Comparison of ENCODE assay signal across 9 cellular contexts in the genomic region with DNA sequence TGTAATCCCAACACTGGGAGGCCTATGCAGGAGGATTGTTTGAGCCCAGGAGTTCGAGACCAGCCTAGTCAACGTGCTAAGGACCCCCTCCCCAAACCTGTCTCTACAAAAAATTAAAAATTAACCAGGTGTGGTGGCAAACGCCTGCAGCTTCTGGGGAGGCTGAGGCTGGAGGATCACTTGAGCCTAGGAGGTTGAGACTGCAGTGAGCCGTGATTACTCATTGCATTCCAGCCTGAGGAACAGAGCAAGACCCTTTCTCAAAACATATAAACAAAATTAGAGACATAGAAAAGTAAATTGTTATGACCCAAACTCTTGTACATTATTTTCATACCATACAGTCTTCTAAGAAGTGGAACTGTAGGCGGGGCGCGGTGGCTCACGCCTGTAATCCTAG. TPM values are rescaled to one million over a fixed set of nuclear protein-coding genes. Genes with fewer than 3 reads are reported as not detected.
DNase-seq lines count a peak whose midpoint lies in the region; ATAC-seq, FAIRE-seq and TF ChIP-seq lines count a peak whose summit lies in the region.
"Had no signal": no experiment of that assay in that cellular context is flagged by ENCODE, and none has a peak within 500 bp of the region (broad histone marks: within the 10 kb centered on the region; RNA-seq: fewer than 3 reads in every experiment).

No MANE protein-coding gene starts in this region.

- H3K27me3 ChIP-seq in HepG2 (ENCODE audit: control insufficient read depth in 1 of 2, insufficient read depth in 2 of 2, low read length in 2 of 2) (no peaks in the 10 kb centered on the region; a peak in 1 of 5 replicates), thymus (ENCODE audit: control insufficient read depth, insufficient read depth) (no peaks in the 10 kb centered on the region)

- no peak for ATAC-seq in activated naive CD8-positive, alpha-beta T cell treated with anti-CD3 and anti-CD28 coated beads, Interleukin-2, amount 10 ng/mL, durations not matched to agents 7 days and 5 days (ENCODE audit: low read depth)
- ATAC-seq in HepG2 (no peak), HG02885 (IDR thresholded peaks at IDR 0.05; ENCODE audit: poor library complexity, unreplicated experiment) (no peak)

- intact Hi-C loops in activated CD4-positive, alpha-beta T cell treated with anti-CD3 and anti-CD28 coated beads, Interleukin-2, amount 10 ng/mL, durations not matched to agents 24 days and 14 days (cut with micrococcal nuclease): no loop called here
- intact Hi-C loops in HepG2 (cut with micrococcal nuclease; ENCODE audit: unreplicated experiment): no loop called here

- no peak for TF ChIP-seq CTCF in HepG2 (CRISPR knock-in tag; IDR thresholded peaks at IDR 0.05)

- 53% methylated on average over 8 of the region's 8 CpGs for WGBS in HepG2 (ENCODE audit: low lambda C conversion rate)
- WGBS in thymus: 87% methylated on average over 8 of the region's 8 CpGs

- peak overlapping the region; percentile 87 for H3K27ac ChIP-seq in HepG2 (ENCODE audit: extremely low read length, insufficient read depth, low read length)
- no peak overlapping the region for H3K27ac ChIP-seq in thymus (ENCODE audit: low read depth)

- H3K36me3 ChIP-seq in HepG2 (replicated peaks in 1 of 2; ENCODE audit: control insufficient read depth in 1 of 2, insufficient read depth in 2 of 2, low read length in 2 of 2): peaks cover 0 to 7% of the 10 kb centered on the region in 2 experiments; a peak in 3 of 5 replicates
- H3K36me3 ChIP-seq in thymus (ENCODE audit: control insufficient read depth, insufficient read depth): peaks cover 3% of the 10 kb centered on the region

- H3K4me2 ChIP-seq in HepG2 (ENCODE audit: low read depth, low read length): peak overlapping the region; percentile 96

- H3K4me3 Mint-ChIP-seq in activated CD4-positive, alpha-beta T cell treated with anti-CD3 and anti-CD28 coated beads, Interleukin-2, amount 10 ng/mL, durations not matched to agents 24 days and 14 days: peak overlapping the region; percentile 95
- peak overlapping the region; percentile 96 for H3K4me3 Mint-ChIP-seq in activated naive CD8-positive, alpha-beta T cell treated with anti-CD3 and anti-CD28 coated beads, Interleukin-2, amount 10 ng/mL, durations not matched to agents 7 days and 5 days

- TF ChIP-seq POLR2A in HepG2 (IDR thresholded peaks at IDR 0.05; ENCODE audit: insufficient read depth in 1 of 2, low read depth in 2 of 2, low read length in 2 of 2): no peak

- no peak overlapping the region for H2AFZ ChIP-seq in HepG2 (ENCODE audit: low read length)

- POLR2A ChIA-PET in activated naive CD8-positive, alpha-beta T cell treated with anti-CD3 and anti-CD28 coated beads, Interleukin-2, amount 10 ng/mL, durations not matched to agents 7 days and 5 days (lab: Charles Lee): interaction anchor here (0.7 to 2.1 kb wide), 3 partner anchors 13 to 1300 kb away, joined by 3 to 22 read pairs (median 3); a partner anchor contains a TSS
- POLR2A ChIA-PET in HepG2 (lab: Yijun Ruan, JAX): no interaction called here

- FAIRE-seq in HepG2 (lab: Jason Lieb, UNC): no peak

- H3K4me3 ChIP-seq in HepG2 (replicated peaks in 1 of 3; ENCODE audit: insufficient read depth in 1 of 3, low read depth in 2 of 3, low read length in 3 of 3): peak overlapping the region; percentile 90 to 97 (median 93)
- H3K4me3 ChIP-seq in thymus (ENCODE audit: low read length): peak overlapping the region; percentile 65

- peak overlapping the region; percentile 86 for H3K9ac ChIP-seq in HepG2 (ENCODE audit: insufficient read depth, low read depth, low read length)

- H3K4me1 ChIP-seq in HepG2 (ENCODE audit: insufficient read depth, low read length): peaks cover 30% of the 10 kb centered on the region
- H3K4me1 ChIP-seq in thymus (ENCODE audit: control insufficient read depth, insufficient read depth, low read length): peaks cover 20% of the 10 kb centered on the region

- TF ChIP-seq EP300 in HepG2 (IDR thresholded peaks at IDR 0.05; ENCODE audit: low read depth in 2 of 2, low read length in 2 of 2) (no peak), HepG2 (CRISPR knock-in tag; IDR thresholded peaks at IDR 0.05; ENCODE audit: borderline replicate concordance) (no peak)

- H3K79me2 ChIP-seq in HepG2 (ENCODE audit: insufficient read depth, low read length): peaks cover 42% of the 10 kb centered on the region

- no peaks in the 10 kb centered on the region for H3K9me3 Mint-ChIP-seq in activated CD4-positive, alpha-beta T cell treated with anti-CD3 and anti-CD28 coated beads, Interleukin-2, amount 10 ng/mL, durations not matched to agents 24 days and 14 days
- no peaks in the 10 kb centered on the region for H3K9me3 Mint-ChIP-seq in activated naive CD8-positive, alpha-beta T cell treated with anti-CD3 and anti-CD28 coated beads, Interleukin-2, amount 10 ng/mL, durations not matched to agents 7 days and 5 days

- in situ Hi-C loops in HepG2 (cut with HindIII; ENCODE audit: extremely low pct_ligation_motif_present, low pct_unique_long_range_greater_than_20kb): no loop called here

- CTCF ChIA-PET in HepG2 (lab: Yijun Ruan, JAX; ENCODE audit: low intra/inter-chr PET ratio, low total read pairs): no interaction called here

- no peaks in the 10 kb centered on the region for H4K20me1 ChIP-seq in HepG2 (ENCODE audit: insufficient read depth, low read length)

- H3K27me3 Mint-ChIP-seq in activated CD4-positive, alpha-beta T cell treated with anti-CD3 and anti-CD28 coated beads, Interleukin-2, amount 10 ng/mL, durations not matched to agents 24 days and 14 days: no peaks in the 10 kb centered on the region
- no peaks in the 10 kb centered on the region for H3K27me3 Mint-ChIP-seq in activated naive CD8-positive, alpha-beta T cell treated with anti-CD3 and anti-CD28 coated beads, Interleukin-2, amount 10 ng/mL, durations not matched to agents 7 days and 5 days

- peaks cover 10% of the 10 kb centered on the region for H3K36me3 Mint-ChIP-seq in activated CD4-positive, alpha-beta T cell treated with anti-CD3 and anti-CD28 coated beads, Interleukin-2, amount 10 ng/mL, durations not matched to agents 24 days and 14 days (ENCODE audit: low read depth)
- peaks cover 10% of the 10 kb centered on the region for H3K36me3 Mint-ChIP-seq in activated naive CD8-positive, alpha-beta T cell treated with anti-CD3 and anti-CD28 coated beads, Interleukin-2, amount 10 ng/mL, durations not matched to agents 7 days and 5 days

- no peaks in the 10 kb centered on the region for H3K9me3 ChIP-seq in HepG2 (ENCODE audit: low read length)
- no peaks in the 10 kb centered on the region for H3K9me3 ChIP-seq in thymus (ENCODE audit: control insufficient read depth)

- H3K27ac Mint-ChIP-seq in activated CD4-positive, alpha-beta T cell treated with anti-CD3 and anti-CD28 coated beads, Interleukin-2, amount 10 ng/mL, durations not matched to agents 24 days and 14 days: peak overlapping the region; percentile 93
- peak overlapping the region; percentile 90 for H3K27ac Mint-ChIP-seq in activated naive CD8-positive, alpha-beta T cell treated with anti-CD3 and anti-CD28 coated beads, Interleukin-2, amount 10 ng/mL, durations not matched to agents 7 days and 5 days

- peaks cover 27% of the 10 kb centered on the region for H3K4me1 Mint-ChIP-seq in activated CD4-positive, alpha-beta T cell treated with anti-CD3 and anti-CD28 coated beads, Interleukin-2, amount 10 ng/mL, durations not matched to agents 24 days and 14 days
- peaks cover 17% of the 10 kb centered on the region for H3K4me1 Mint-ChIP-seq in activated naive CD8-positive, alpha-beta T cell treated with anti-CD3 and anti-CD28 coated beads, Interleukin-2, amount 10 ng/mL, durations not matched to agents 7 days and 5 days

- DNase-seq in activated CD4-positive, alpha-beta T cell treated with anti-CD3 and anti-CD28 coated beads, Interleukin-2, amount 10 ng/mL, durations not matched to agents 24 days and 14 days: no peak
- DNase-seq in activated CD4-positive, alpha-beta T cell treated with anti-CD3 and anti-CD28 coated beads for 1 hour: no peak
- DNase-seq in activated naive CD8-positive, alpha-beta T cell treated with anti-CD3 and anti-CD28 coated beads, Interleukin-2, amount 10 ng/mL, durations not matched to agents 7 days and 5 days: no peak
- DNase-seq in HepG2 (ENCODE audit: low spot score): no peak
- no peak for DNase-seq in stimulated activated CD4-positive, alpha-beta T cell treated with anti-CD3 and anti-CD28 coated beads, Interleukin-4, amount 100 ng/mL, for 4 hours
- DNase-seq in DMS53 (lab: John Stamatoyannopoulos, UW): no peak
- DNase-seq: AML-193 had no signal

- no peak for TF ChIP-seq RAD21 in HepG2 (CRISPR knock-in tag; IDR thresholded peaks at IDR 0.05)

- BruUV-seq in HepG2 (replicated peaks; lab: Mats Ljungman, UMichigan): no TSS peak

RNA-seq across cellular contexts. Expression of a gene that starts 1.1 kb away (rescaled TPM):
- 19.2 and 23.6 TPM in 2 replicates for total RNA-seq in activated CD4-positive, alpha-beta T cell treated with anti-CD3 and anti-CD28 coated beads, Interleukin-2, amount 10 ng/mL, durations not matched to agents 24 days and 14 days
- total RNA-seq in activated naive CD8-positive, alpha-beta T cell treated with anti-CD3 and anti-CD28 coated beads, Interleukin-2, amount 10 ng/mL, durations not matched to agents 7 days and 5 days: 10 to 100 TPM; 23.2 to 25.1 TPM
- total RNA-seq in HepG2 (2016; rRNA removed; fragmentation: Illumina TruSeq; extraction: Trizol): 18.7 and 22.5 TPM in 2 replicates
- 3.7 and 4.3 TPM in 2 replicates for total RNA-seq in HepG2 (2016; cell fraction: cytosol; rRNA removed; fragmentation: Illumina TruSeq; extraction: Trizol; ENCODE audit: low read depth)
- total RNA-seq in HepG2 (2016; cell fraction: insoluble cytoplasmic fraction; rRNA removed; fragmentation: Illumina TruSeq; extraction: Trizol): 13.9 and 21.4 TPM in 2 replicates
- total RNA-seq in HepG2 (2016; cell fraction: membrane; rRNA removed; fragmentation: Illumina TruSeq; extraction: Trizol): 7.6 and 8.3 TPM in 2 replicates
- total RNA-seq in HepG2 (2016; cell fraction: nucleus; rRNA removed; fragmentation: Illumina TruSeq; extraction: Trizol): 27.8 and 32.6 TPM in 2 replicates
- 24.2 and 24.4 TPM in 2 replicates for polyA plus RNA-seq in HepG2 (2011; rRNA removed)
- polyA plus RNA-seq in HepG2 (2011; cell fraction: cytosol; rRNA removed): 13.5 and 19.9 TPM in 2 replicates
- 19.8 and 22.3 TPM in 2 replicates for polyA plus RNA-seq in HepG2 (2011; cell fraction: nucleus; rRNA removed)
- polyA plus RNA-seq in HepG2 (2012): 25.9 and 26.8 TPM in 2 replicates
- 2.1 TPM in 2 replicates for polyA plus RNA-seq in HepG2 (2016; cell fraction: cytosol; fragmentation: Illumina TruSeq; extraction: Trizol; ENCODE audit: low read depth)
- polyA plus RNA-seq in HepG2 (2016; cell fraction: insoluble cytoplasmic fraction; fragmentation: Illumina TruSeq; extraction: Trizol; ENCODE audit: low read depth): 11.1 and 11.5 TPM in 2 replicates
- 3.9 and 4.5 TPM in 2 replicates for polyA plus RNA-seq in HepG2 (2016; cell fraction: membrane; fragmentation: Illumina TruSeq; extraction: Trizol; ENCODE audit: low read depth)
- 35.6 and 37.5 TPM in 2 replicates for polyA plus RNA-seq in HepG2 (2016; cell fraction: nucleus; fragmentation: Illumina TruSeq; extraction: Trizol; ENCODE audit: insufficient read depth, low read depth)
- 51.2 and 118 TPM in 2 replicates for polyA minus RNA-seq in HepG2 (2011; rRNA and poly(A)+ RNA removed; ENCODE audit: low replicate concordance)
- 19.5 and 24.0 TPM in 2 replicates for polyA minus RNA-seq in HepG2 (2011; cell fraction: cytosol; rRNA and poly(A)+ RNA removed)
- 24.8 and 26.1 TPM in 2 replicates for polyA minus RNA-seq in HepG2 (2011; cell fraction: nucleus; rRNA and poly(A)+ RNA removed)
- polyA plus RNA-seq in thymus: 10.7 TPM

RNA-seq across cellular contexts. Expression of a gene that starts 11.8 kb away (rescaled TPM):
- total RNA-seq in activated CD4-positive, alpha-beta T cell treated with anti-CD3 and anti-CD28 coated beads, Interleukin-2, amount 10 ng/mL, durations not matched to agents 24 days and 14 days: 245 TPM in 2 replicates
- 100 to 1,000 TPM; 191 to 194 TPM for total RNA-seq in activated naive CD8-positive, alpha-beta T cell treated with anti-CD3 and anti-CD28 coated beads, Interleukin-2, amount 10 ng/mL, durations not matched to agents 7 days and 5 days
- total RNA-seq in HepG2 (2016; rRNA removed; fragmentation: Illumina TruSeq; extraction: Trizol): 19.5 and 22.9 TPM in 2 replicates
- total RNA-seq in HepG2 (2016; cell fraction: cytosol; rRNA removed; fragmentation: Illumina TruSeq; extraction: Trizol; ENCODE audit: low read depth): 3.8 and 5.7 TPM in 2 replicates
- total RNA-seq in HepG2 (2016; cell fraction: insoluble cytoplasmic fraction; rRNA removed; fragmentation: Illumina TruSeq; extraction: Trizol): 17.1 and 17.3 TPM in 2 replicates
- total RNA-seq in HepG2 (2016; cell fraction: membrane; rRNA removed; fragmentation: Illumina TruSeq; extraction: Trizol): 10.5 and 11.1 TPM in 2 replicates
- total RNA-seq in HepG2 (2016; cell fraction: nucleus; rRNA removed; fragmentation: Illumina TruSeq; extraction: Trizol): 13.3 and 16.8 TPM in 2 replicates
- polyA plus RNA-seq in HepG2 (2011; rRNA removed) (5.2 and 5.4 TPM in 2 replicates), thymus (79.6 TPM)
- polyA plus RNA-seq in HepG2 (2011; cell fraction: cytosol; rRNA removed): 2.8 and 3.6 TPM in 2 replicates
- polyA plus RNA-seq in HepG2 (2011; cell fraction: nucleus; rRNA removed): 4.9 and 7.3 TPM in 2 replicates
- polyA plus RNA-seq in HepG2 (2012): 8.6 and 13.9 TPM in 2 replicates
- polyA plus RNA-seq in HepG2 (2016; cell fraction: cytosol; fragmentation: Illumina TruSeq; extraction: Trizol; ENCODE audit: low read depth): 1.9 and 2.3 TPM in 2 replicates
- polyA plus RNA-seq in HepG2 (2016; cell fraction: insoluble cytoplasmic fraction; fragmentation: Illumina TruSeq; extraction: Trizol; ENCODE audit: low read depth): 13.0 and 16.7 TPM in 2 replicates
- polyA plus RNA-seq in HepG2 (2016; cell fraction: membrane; fragmentation: Illumina TruSeq; extraction: Trizol; ENCODE audit: low read depth): 4.3 and 5.1 TPM in 2 replicates
- 18.7 and 22.4 TPM in 2 replicates for polyA plus RNA-seq in HepG2 (2016; cell fraction: nucleus; fragmentation: Illumina TruSeq; extraction: Trizol; ENCODE audit: insufficient read depth, low read depth)
- polyA minus RNA-seq in HepG2 (2011; rRNA and poly(A)+ RNA removed; ENCODE audit: low replicate concordance): 4.4 and 10.2 TPM in 2 replicates
- polyA minus RNA-seq in HepG2 (2011; cell fraction: cytosol; rRNA and poly(A)+ RNA removed): 8.5 and 10.5 TPM in 2 replicates
- 15.5 and 21.8 TPM in 2 replicates for polyA minus RNA-seq in HepG2 (2011; cell fraction: nucleus; rRNA and poly(A)+ RNA removed)
